ENCODE assay signal across 26 cellular contexts in the genomic region with DNA sequence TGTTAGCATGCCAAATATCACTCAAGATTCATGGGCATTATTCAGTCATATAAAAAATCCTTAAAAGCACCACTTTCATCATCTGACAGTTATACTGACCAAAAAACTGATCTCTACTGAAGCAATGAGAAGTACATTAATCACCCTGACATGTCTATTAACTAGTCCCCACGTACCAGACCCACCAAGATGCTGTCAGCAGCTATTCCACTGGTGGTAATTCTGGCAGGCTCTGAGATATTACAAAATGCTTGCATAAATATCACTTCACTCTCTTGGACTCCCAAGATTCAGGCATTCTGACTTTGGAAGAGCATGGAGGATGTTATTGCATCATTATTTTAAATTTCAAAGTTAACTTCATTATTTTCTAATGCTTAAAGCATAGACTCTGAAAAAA.
"Had no signal": no experiment of that assay in that cellular context is flagged by ENCODE, and none has a peak within 500 bp of the region (broad histone marks: within the 10 kb centered on the region; RNA-seq: fewer than 3 reads in every experiment).

No MANE protein-coding gene starts in this region.

- DNase-seq: naive thymus-derived CD8-positive, alpha-beta T cell; nephron progenitor cell; occipital lobe; ovary; posterior cingulate gyrus; psoas muscle; right cardiac atrium; sigmoid colon; small intestine; stimulated activated CD4-positive, alpha-beta T cell treated with anti-CD3 and anti-CD28 coated beads, Interleukin-15, amount 100 ng/mL, for 24 hours; stimulated activated CD4-positive, alpha-beta T cell treated with anti-CD3 and anti-CD28 coated beads, Interleukin-2, amount 100 ng/mL, for 24 hours; stimulated activated CD4-positive, alpha-beta T cell treated with anti-CD3 and anti-CD28 coated beads, Interleukin-2, amount 100 ng/mL, for 48 hours; stimulated activated CD4-positive, alpha-beta T cell treated with anti-CD3 and anti-CD28 coated beads, Interleukin-4, amount 100 ng/mL, for 24 hours; stimulated activated naive B cell treated with anti-CD40 and anti-IgM and Interleukin-4, amounts not matched to agents 10 μg/mL and 1 μg/mL and 100 μg/mL, for 72 hours; stimulated activated naive CD4-positive, alpha-beta T cell treated with Interleukin-2 at 50 U/mL for 16 hours; stomach; thyroid gland; trophoblast cell; upper lobe of left lung had no signal

- H2AFZ ChIP-seq: parathyroid adenoma had no signal

- H3K36me3 ChIP-seq: ovary, sigmoid colon, stomach, thoracic aorta, thyroid gland, tibial nerve, upper lobe of left lung, vagina had no signal

- ATAC-seq: naive thymus-derived CD8-positive, alpha-beta T cell; natural killer cell treated with Interleukin-12 subunit alpha and Interleukin-12 subunit beta and Interleukin-15 and Interleukin-18, amount 100 ng/mL, for 72 hours; psoas muscle; right cardiac atrium; stimulated activated effector memory CD8-positive, alpha-beta T cell treated with anti-CD3 and anti-CD28 coated beads, Interleukin-12 subunit alpha, Interleukin-12 subunit beta, amount 100 ng/mL, for 72 hours; stimulated activated naive B cell treated with anti-CD40 and anti-IgM and Interleukin-4, amounts not matched to agents 10 μg/mL and 1 μg/mL and 100 μg/mL, for 72 hours had no signal

- FAIRE-seq: small intestine, urothelium cell line had no signal

- H3K4me3 ChIP-seq: ovary, psoas muscle, sigmoid colon, stomach, thoracic aorta, thyroid gland, tibial nerve, upper lobe of left lung, vagina had no signal

- H3K79me2 ChIP-seq: parathyroid adenoma had no signal

- H3K27ac ChIP-seq: ovary, parathyroid adenoma, psoas muscle, sigmoid colon, stomach, thoracic aorta, thyroid gland, tibial nerve, upper lobe of left lung, vagina had no signal

- H3K27me3 ChIP-seq: ovary, sigmoid colon, stomach, thyroid gland, tibial nerve, upper lobe of left lung, vagina had no signal

- H3K9me3 ChIP-seq: ovary, sigmoid colon, stomach, thoracic aorta, thyroid gland, tibial nerve, upper lobe of left lung, vagina had no signal

- H3K9ac ChIP-seq: parathyroid adenoma had no signal

- H3K4me1 ChIP-seq: parathyroid adenoma, psoas muscle, sigmoid colon, stomach, thyroid gland, tibial nerve, upper lobe of left lung, vagina had no signal
